In genomic region chr3:88876724-88877123, GRCh38 we compare ENCODE assay signal across 32 cellular contexts.
"Had no signal": no experiment of that assay in that cellular context is flagged by ENCODE, and none has a peak within 500 bp of the region (broad histone marks: within the 10 kb centered on the region; RNA-seq: fewer than 3 reads in every experiment).

No MANE protein-coding gene starts in this region.

- H3K36me3 ChIP-seq: adrenal gland, brain microvascular endothelial cell had no signal

- ATAC-seq: activated CD8-positive, alpha-beta T cell treated with anti-CD3 and anti-CD28 coated beads for 36 hours; activated naive CD4-positive, alpha-beta T cell treated with anti-CD3 and anti-CD28 coated beads, Interleukin-2, amount 50 U/mL, for 72 hours; activated T-cell treated with anti-CD3 and anti-CD28 coated beads, Interleukin-2, amount 50 U/mL, for 4 hours; activated T-cell treated with anti-CD3 and anti-CD28 coated beads, Interleukin-2, amount 50 U/mL, for 72 hours; activated T-helper 17 cell treated with anti-CD3 and anti-CD28 coated beads, Interleukin-2, amount 50 U/mL, for 72 hours; body of pancreas had no signal

- H3K9me3 ChIP-seq: adrenal gland, body of pancreas had no signal

- H3K4me3 ChIP-seq: adrenal gland, body of pancreas had no signal

- H3K27me3 ChIP-seq: adrenal gland, body of pancreas, brain microvascular endothelial cell had no signal

- DNase-seq: activated B cell treated with CpG ODN at 0.5 μM for 24 hours; activated CD4-positive, alpha-beta memory T cell treated with anti-CD3 and anti-CD28 coated beads for 36 hours; activated CD4-positive, alpha-beta T cell treated with anti-CD3 and anti-CD28 coated beads for 4 hours; activated CD4-positive, alpha-beta T cell treated with anti-CD3 and anti-CD28 coated beads, Interleukin-2, amount 10 ng/mL, durations not matched to agents 24 days and 14 days; activated CD4-positive, alpha-beta T cell treated with anti-CD3 and anti-CD28 coated beads, Interleukin-2, amount 50 U/mL, for 1 hour; activated CD4-positive, alpha-beta T cell treated with anti-CD3 and anti-CD28 coated beads, Interleukin-2, amount 50 U/mL, for 4 hours; activated CD4-positive, CD25-positive, alpha-beta regulatory T cell treated with anti-CD3 and anti-CD28 coated beads, Interleukin-2, amount 50 U/mL, for 72 hours; activated CD8-positive, alpha-beta memory T cell treated with anti-CD3 and anti-CD28 coated beads, Interleukin-2, amount 50 U/mL, for 4 hours; activated CD8-positive, alpha-beta T cell treated with anti-CD3 and anti-CD28 coated beads for 36 hours; activated effector memory CD4-positive, alpha-beta T cell treated with anti-CD3 and anti-CD28 coated beads, Interleukin-2, amount 50 U/mL, for 16 hours; activated gamma-delta T cell treated with Interleukin-2 at 50 U/mL for 16 hours; activated naive CD4-positive, alpha-beta T cell; activated naive CD4-positive, alpha-beta T cell treated with anti-CD3 and anti-CD28 coated beads for 36 hours; activated naive CD4-positive, alpha-beta T cell treated with anti-CD3 and anti-CD28 coated beads, Interleukin-2, amount 50 U/mL, for 16 hours; activated naive CD8-positive, alpha-beta T cell treated with anti-CD3 and anti-CD28 coated beads for 36 hours; activated T-cell treated with anti-CD3 and anti-CD28 coated beads for 4 hours; activated T-cell treated with anti-CD3 and anti-CD28 coated beads, Interleukin-2, amount 50 U/mL, for 1 hour; activated T-cell treated with anti-CD3 and anti-CD28 coated beads, Interleukin-2, amount 50 U/mL, for 4 hours; activated T-cell treated with anti-CD3 and anti-CD28 coated beads, Interleukin-2, amount 50 U/mL, for 72 hours; adrenal gland; amniotic stem cell; aorta; body of pancreas; brain microvascular endothelial cell; central memory CD4-positive, alpha-beta T cell; SW 1271; T-helper 1 cell; T-helper 2 cell; T-helper 9 cell had no signal

- H3K4me1 ChIP-seq: adrenal gland, body of pancreas had no signal

- H3K27ac ChIP-seq: adrenal gland, body of pancreas, brain microvascular endothelial cell, VCaP had no signal
